9 cellular contexts compared by ENCODE assay signal in the genomic region with DNA sequence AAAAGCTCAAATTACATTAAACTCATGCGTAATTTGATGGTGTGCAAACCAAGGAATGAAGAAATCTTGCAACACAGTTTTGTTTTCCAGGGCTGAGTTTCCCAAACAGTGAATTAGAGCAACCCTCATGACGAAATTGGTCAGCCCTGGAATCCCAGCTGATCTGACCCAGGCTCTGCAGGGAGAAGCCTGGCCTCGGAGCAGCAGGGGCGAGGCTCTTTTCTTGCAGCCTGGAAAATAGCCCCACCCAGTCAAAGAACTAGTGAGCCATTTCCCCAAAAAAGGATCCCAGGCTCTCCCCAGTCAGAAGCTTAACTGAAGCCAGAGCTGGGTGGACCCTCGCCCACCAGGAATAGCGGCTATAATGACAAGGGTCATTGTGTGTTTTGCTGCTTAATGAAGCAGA.
DNase-seq lines count a peak whose midpoint lies in the region; ATAC-seq and TF ChIP-seq lines count a peak whose summit lies in the region.
"Had no signal": no experiment of that assay in that cellular context is flagged by ENCODE, and none has a peak within 500 bp of the region (broad histone marks: within the 10 kb centered on the region; RNA-seq: fewer than 3 reads in every experiment).

No MANE protein-coding gene starts in this region.

- no peak for DNase-seq in RWPE2 (ENCODE audit: low spot score)
- peak; percentile 99 for DNase-seq in fibroblast of the aortic adventitia (ENCODE audit: low read depth)
- DNase-seq in non-pigmented ciliary epithelial cell (ENCODE audit: low read depth), result peak; percentile 40
- no peak for DNase-seq in NCI-H2029 (lab: John Stamatoyannopoulos, UW)
- DNase-seq in HEK293T (ENCODE audit: extremely low spot score), result no peak
- DNase-seq: activated naive CD8-positive, alpha-beta T cell treated with anti-CD3 and anti-CD28 coated beads, Interleukin-2, amount 10 ng/mL, durations not matched to agents 7 days and 5 days; NCI-H82 had no signal

- no peaks in the 10 kb centered on the region for H3K36me3 ChIP-seq in RWPE2 (ENCODE audit: low read depth)

- no peak overlapping the region for H3K4me3 ChIP-seq in RWPE2 (ENCODE audit: severe bottlenecking)
- no peak overlapping the region for H3K4me3 ChIP-seq in fibroblast of the aortic adventitia (ENCODE audit: low read depth, low read length)

- peaks cover 27% of the 10 kb centered on the region for H3K4me1 ChIP-seq in RWPE2 (ENCODE audit: insufficient read depth, poor library complexity, severe bottlenecking)

- CTCF ChIA-PET in HEK293T (lab: Yijun Ruan, JAX), result interaction anchor here (0.8 kb wide), 1 partner anchor 39 kb away, joined by 3 read pairs; no protein-coding TSS in a partner anchor

- ATAC-seq in RWPE2 (ENCODE audit: low read depth), result peak; percentile 82
- ATAC-seq in GM21423 (IDR thresholded peaks at IDR 0.05; ENCODE audit: unreplicated experiment), result no peak
- no peak for ATAC-seq in HG02642 (IDR thresholded peaks at IDR 0.05; ENCODE audit: poor library complexity, unreplicated experiment)

- H3K9me3 ChIP-seq in RWPE2 (ENCODE audit: severe bottlenecking), result no peaks in the 10 kb centered on the region

- no peak for TF ChIP-seq CTCF in RWPE2 (IDR thresholded peaks at IDR 0.05; ENCODE audit: poor library complexity, severe bottlenecking)
- no peak for TF ChIP-seq CTCF in fibroblast of the aortic adventitia (IDR thresholded peaks at IDR 0.05; ENCODE audit: insufficient read depth, low read length)

- peak overlapping the region; percentile 53 for H3K27ac ChIP-seq in RWPE2 (ENCODE audit: poor library complexity, severe bottlenecking)

- POLR2A ChIA-PET in HEK293T (lab: Yijun Ruan, JAX), result no interaction called here

- no peaks in the 10 kb centered on the region for H3K27me3 ChIP-seq in RWPE2 (ENCODE audit: insufficient read depth, poor library complexity, severe bottlenecking)

TF ChIP-seq in HEK293T, 16 proteins besides CTCF, POLR2A, EP300 and RAD21:
- TF ChIP-seq ELF4 (IDR thresholded peaks at IDR 0.05) (no peak), LEF1 (IDR thresholded peaks at IDR 0.05; ENCODE audit: borderline replicate concordance) (no peak), FOXK2 (IDR thresholded peaks at IDR 0.05) (no peak), CTBP1 (IDR thresholded peaks at IDR 0.05; ENCODE audit: borderline replicate concordance) (no peak), FOXA1 (IDR thresholded peaks at IDR 0.05) (no peak), ARNT (IDR thresholded peaks at IDR 0.05) (no peak), SP1 (IDR thresholded peaks at IDR 0.05) (no peak), TARDBP (IDR thresholded peaks at IDR 0.05) (no peak), NFRKB (IDR thresholded peaks at IDR 0.05) (no peak), HDGF (IDR thresholded peaks at IDR 0.05; ENCODE audit: borderline replicate concordance) (no peak), SUZ12 (IDR thresholded peaks at IDR 0.05) (no peak), FOXM1 (IDR thresholded peaks at IDR 0.05; ENCODE audit: borderline replicate concordance) (no peak), L3MBTL2 (conservative IDR thresholded peaks at IDR 0.05) (no peak)
- TF ChIP-seq, protein P1, sequence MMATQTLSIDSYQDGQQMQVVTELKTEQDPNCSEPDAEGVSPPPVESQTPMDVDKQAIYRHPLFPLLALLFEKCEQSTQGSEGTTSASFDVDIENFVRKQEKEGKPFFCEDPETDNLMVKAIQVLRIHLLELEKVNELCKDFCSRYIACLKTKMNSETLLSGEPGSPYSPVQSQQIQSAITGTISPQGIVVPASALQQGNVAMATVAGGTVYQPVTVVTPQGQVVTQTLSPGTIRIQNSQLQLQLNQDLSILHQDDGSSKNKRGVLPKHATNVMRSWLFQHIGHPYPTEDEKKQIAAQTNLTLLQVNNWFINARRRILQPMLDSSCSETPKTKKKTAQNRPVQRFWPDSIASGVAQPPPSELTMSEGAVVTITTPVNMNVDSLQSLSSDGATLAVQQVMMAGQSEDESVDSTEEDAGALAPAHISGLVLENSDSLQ (IDR thresholded peaks at IDR 0.05), result no peak

Comparison
In these comparisons a context has a peak if more than half of its experiments do, and no peak if none do; other contexts are left out.
1. DNase-seq: peak in fibroblast of the aortic adventitia (single experiment) and non-pigmented ciliary epithelial cell (single experiment); none in RWPE2 (single experiment), NCI-H2029 (single experiment) and HEK293T (single experiment).